ENCODE assay signal across 15 cellular contexts in genomic region chr3:73433681-73434080, GRCh38.
DNase-seq lines count a peak whose midpoint lies in the region; ATAC-seq lines count a peak whose summit lies in the region.
"Had no signal": no experiment of that assay in that cellular context is flagged by ENCODE, and none has a peak within 500 bp of the region (broad histone marks: within the 10 kb centered on the region; RNA-seq: fewer than 3 reads in every experiment).

No MANE protein-coding gene starts in this region.

- ATAC-seq in HG02884 (IDR thresholded peaks at IDR 0.05; ENCODE audit: unreplicated experiment) (peak; percentile 47), esophagus mucosa (peak; percentile 56), HG03139 (IDR thresholded peaks at IDR 0.05; ENCODE audit: unreplicated experiment) (no peak)
- ATAC-seq: activated CD4-positive, alpha-beta T cell treated with anti-CD3 and anti-CD28 coated beads for 36 hours; sciatic nerve; stimulated activated memory B cell treated with anti-CD40 and anti-IgM and Interleukin-4, amounts not matched to agents 10 μg/mL and 1 μg/mL and 100 μg/mL, for 72 hours had no signal

- DNase-seq in NCI-H69 (lab: John Stamatoyannopoulos, UW) (peak; percentile 80), retina (peak; percentile 77), AG08396 (ENCODE audit: low spot score) (no peak)
- no peak for DNase-seq in activated naive CD8-positive, alpha-beta T cell treated with anti-CD3 and anti-CD28 coated beads for 36 hours
- DNase-seq: activated CD4-positive, alpha-beta T cell treated with anti-CD3 and anti-CD28 coated beads for 36 hours; AML-193; Caco-2; HCEC 1CT; NCI-H1694 treated with DMSO at 0.1 percent for 48 hours; occipital lobe had no signal

- H3K27me3 Mint-ChIP-seq in activated naive CD8-positive, alpha-beta T cell treated with anti-CD3 and anti-CD28 coated beads for 36 hours: peaks cover 9% of the 10 kb centered on the region
- H3K27me3 Mint-ChIP-seq: stimulated activated memory B cell treated with anti-CD40 and anti-IgM and Interleukin-4, amounts not matched to agents 10 μg/mL and 1 μg/mL and 100 μg/mL, for 72 hours had no signal

- no peaks in the 10 kb centered on the region for H3K36me3 Mint-ChIP-seq in activated naive CD8-positive, alpha-beta T cell treated with anti-CD3 and anti-CD28 coated beads for 36 hours
- H3K36me3 Mint-ChIP-seq: stimulated activated memory B cell treated with anti-CD40 and anti-IgM and Interleukin-4, amounts not matched to agents 10 μg/mL and 1 μg/mL and 100 μg/mL, for 72 hours had no signal

- H3K27ac Mint-ChIP-seq in activated naive CD8-positive, alpha-beta T cell treated with anti-CD3 and anti-CD28 coated beads for 36 hours: no peak overlapping the region
- H3K27ac Mint-ChIP-seq: activated CD4-positive, alpha-beta T cell treated with anti-CD3 and anti-CD28 coated beads for 36 hours; stimulated activated memory B cell treated with anti-CD40 and anti-IgM and Interleukin-4, amounts not matched to agents 10 μg/mL and 1 μg/mL and 100 μg/mL, for 72 hours had no signal

- no peaks in the 10 kb centered on the region for H3K9me3 Mint-ChIP-seq in activated naive CD8-positive, alpha-beta T cell treated with anti-CD3 and anti-CD28 coated beads for 36 hours
- H3K9me3 Mint-ChIP-seq: stimulated activated memory B cell treated with anti-CD40 and anti-IgM and Interleukin-4, amounts not matched to agents 10 μg/mL and 1 μg/mL and 100 μg/mL, for 72 hours had no signal

- H3K4me1 Mint-ChIP-seq in activated naive CD8-positive, alpha-beta T cell treated with anti-CD3 and anti-CD28 coated beads for 36 hours: no peaks in the 10 kb centered on the region
- H3K4me1 Mint-ChIP-seq: activated CD4-positive, alpha-beta T cell treated with anti-CD3 and anti-CD28 coated beads for 36 hours; stimulated activated memory B cell treated with anti-CD40 and anti-IgM and Interleukin-4, amounts not matched to agents 10 μg/mL and 1 μg/mL and 100 μg/mL, for 72 hours had no signal

- no peak overlapping the region for H3K4me3 Mint-ChIP-seq in activated naive CD8-positive, alpha-beta T cell treated with anti-CD3 and anti-CD28 coated beads for 36 hours
- H3K4me3 Mint-ChIP-seq: activated CD4-positive, alpha-beta T cell treated with anti-CD3 and anti-CD28 coated beads for 36 hours; stimulated activated memory B cell treated with anti-CD40 and anti-IgM and Interleukin-4, amounts not matched to agents 10 μg/mL and 1 μg/mL and 100 μg/mL, for 72 hours had no signal

Comparison
In these comparisons a context has a peak if more than half of its experiments do, and no peak if none do; other contexts are left out.
1. DNase-seq: peak in NCI-H69 (single experiment) and retina (single experiment); none in AG08396 (single experiment) and activated naive CD8-positive, alpha-beta T cell treated with anti-CD3 and anti-CD28 coated beads for 36 hours (single experiment).